ENCODE assay signal across 19 cellular contexts in the genomic region with DNA sequence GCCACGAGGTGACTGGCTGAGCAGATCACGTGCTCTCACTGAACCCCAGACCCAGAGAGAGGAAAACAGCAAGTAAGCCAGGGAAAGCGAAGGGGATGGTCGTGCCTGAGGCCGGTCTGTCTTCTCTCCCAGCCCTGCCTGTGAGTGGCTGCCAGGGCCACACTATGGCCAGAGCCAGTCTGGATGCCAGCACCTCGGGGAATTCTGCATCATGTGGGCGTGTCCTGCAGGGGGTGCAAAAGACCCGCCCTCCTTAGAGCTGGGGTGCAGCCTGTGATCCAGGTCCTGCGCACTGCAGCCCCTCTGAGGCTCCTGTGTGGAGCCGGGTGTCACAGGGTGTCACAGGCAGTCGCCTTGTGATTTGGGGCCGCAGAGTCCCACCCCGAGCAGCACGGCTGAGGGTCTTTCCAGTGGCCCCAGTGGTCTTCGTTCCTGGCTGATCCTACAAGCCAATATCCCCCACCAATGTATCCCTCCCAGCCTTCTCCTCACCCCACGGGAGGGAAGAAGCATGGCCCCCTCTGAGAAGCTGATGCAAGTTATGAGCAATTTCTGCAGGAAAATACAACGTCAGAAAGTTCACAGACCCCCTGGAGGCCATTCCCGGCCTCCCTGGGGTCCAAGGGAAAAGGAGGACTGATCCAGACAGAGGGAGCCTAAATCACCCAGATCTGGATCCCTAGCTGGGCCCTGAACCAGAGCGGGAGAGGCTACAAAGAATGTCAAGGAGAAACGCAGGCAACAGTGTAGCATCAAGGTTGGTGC. TPM values are rescaled to one million over a fixed set of nuclear protein-coding genes. Genes with fewer than 3 reads are reported as not detected.
DNase-seq lines count a peak whose midpoint lies in the region; ATAC-seq and TF ChIP-seq lines count a peak whose summit lies in the region.
"Had no signal": no experiment of that assay in that cellular context is flagged by ENCODE, and none has a peak within 500 bp of the region (broad histone marks: within the 10 kb centered on the region; RNA-seq: fewer than 3 reads in every experiment).

No MANE protein-coding gene starts in this region.

- H3K4me3 ChIP-seq in esophagus muscularis mucosa = no peak overlapping the region
- no peak overlapping the region for H3K4me3 ChIP-seq in stomach smooth muscle (ENCODE audit: low read length in 2 of 2)
- H3K4me3 ChIP-seq: SJSA1, uterus had no signal

- intact Hi-C loops in esophagus muscularis mucosa (cut with DNase I) = loop anchor here (10.0 kb wide), 1 partner anchor 545 kb away; a partner anchor contains a TSS

- H3K36me3 Mint-ChIP-seq in activated naive CD4-positive, alpha-beta T cell treated with anti-CD3 and anti-CD28 coated beads, Interleukin-2, amount 50 U/mL, for 24 hours = peaks cover 7% of the 10 kb centered on the region

- TF ChIP-seq POLR2A in esophagus muscularis mucosa (IDR thresholded peaks at IDR 0.05; ENCODE audit: low read depth) = no peak

- H3K27ac ChIP-seq in esophagus muscularis mucosa (replicated peaks in 1 of 4) (peak overlapping the region; percentile 96 to 99 (median 97)), stomach smooth muscle (ENCODE audit: low read length) (peak overlapping the region; percentile 66)
- H3K27ac ChIP-seq: HL-60, SJSA1 had no signal

- H3K36me3 ChIP-seq in esophagus muscularis mucosa (peaks cover 16 to 59% (median 47%) of the 10 kb centered on the region in 4 donors), stomach smooth muscle (ENCODE audit: control insufficient read depth in 2 of 2, insufficient read depth in 2 of 2, low read length in 2 of 2) (peaks cover 4 to 30% of the 10 kb centered on the region in 2 donors)
- H3K36me3 ChIP-seq: uterus had no signal

- TF ChIP-seq EP300 in esophagus muscularis mucosa (IDR thresholded peaks at IDR 0.05) = no peak

- 82% methylated on average over 15 of the region's 20 CpGs for WGBS in esophagus muscularis mucosa

- H3K4me1 ChIP-seq in esophagus muscularis mucosa (peaks cover 34 to 59% (median 52%) of the 10 kb centered on the region in 4 donors), stomach smooth muscle (ENCODE audit: control insufficient read depth, insufficient read depth, low read length) (peaks cover 53% of the 10 kb centered on the region)
- H3K4me1 ChIP-seq: SJSA1 had no signal

- ATAC-seq in GM19023 (IDR thresholded peaks at IDR 0.05; ENCODE audit: unreplicated experiment) = no peak

- H3K4me1 Mint-ChIP-seq in activated naive CD4-positive, alpha-beta T cell treated with anti-CD3 and anti-CD28 coated beads, Interleukin-2, amount 50 U/mL, for 24 hours = no peaks in the 10 kb centered on the region

- no peaks in the 10 kb centered on the region for H3K9me3 Mint-ChIP-seq in activated naive CD4-positive, alpha-beta T cell treated with anti-CD3 and anti-CD28 coated beads, Interleukin-2, amount 50 U/mL, for 24 hours

- no peak overlapping the region for H3K4me3 Mint-ChIP-seq in activated naive CD4-positive, alpha-beta T cell treated with anti-CD3 and anti-CD28 coated beads, Interleukin-2, amount 50 U/mL, for 24 hours

- H3K27me3 ChIP-seq in esophagus muscularis mucosa = no peaks in the 10 kb centered on the region
- no peaks in the 10 kb centered on the region for H3K27me3 ChIP-seq in stomach smooth muscle (ENCODE audit: control insufficient read depth in 1 of 2, insufficient read depth in 2 of 2, low read length in 2 of 2)
- H3K27me3 ChIP-seq: SJSA1, uterus had no signal

- H3K27ac Mint-ChIP-seq in activated naive CD4-positive, alpha-beta T cell treated with anti-CD3 and anti-CD28 coated beads, Interleukin-2, amount 50 U/mL, for 24 hours = peak overlapping the region; percentile 85

- H3K27me3 Mint-ChIP-seq in activated naive CD4-positive, alpha-beta T cell treated with anti-CD3 and anti-CD28 coated beads, Interleukin-2, amount 50 U/mL, for 24 hours = no peaks in the 10 kb centered on the region

- TF ChIP-seq CTCF in esophagus muscularis mucosa (IDR thresholded peaks at IDR 0.05) = no peak

- no peaks in the 10 kb centered on the region for H3K9me3 ChIP-seq in esophagus muscularis mucosa
- no peaks in the 10 kb centered on the region for H3K9me3 ChIP-seq in stomach smooth muscle (ENCODE audit: control insufficient read depth in 2 of 2, low read length in 2 of 2)
- H3K9me3 ChIP-seq: SJSA1, uterus had no signal

- H3K9ac ChIP-seq in stomach smooth muscle (ENCODE audit: low read length in 2 of 2) = no peak overlapping the region

- no peak for DNase-seq in activated naive CD4-positive, alpha-beta T cell treated with Interleukin-2 at 50 U/mL for 16 hours
- DNase-seq in esophagus muscularis mucosa (ENCODE audit: extremely low spot score) (no peak), AG08395 (ENCODE audit: low spot score) (no peak)
- DNase-seq: activated gamma-delta T cell, C1 segment of cervical spinal cord, foreskin fibroblast, NCI-H1417, NCI-H2107, retina, T-helper 2 cell had no signal

RNA-seq across cellular contexts. Expression of a gene that starts 7.7 kb away (rescaled TPM):
- 100 to 1,000 TPM; 257 to 451 (median 351) TPM for total RNA-seq in esophagus muscularis mucosa

RNA-seq across cellular contexts. Expression of a gene that starts 34.0 kb away (rescaled TPM):
- total RNA-seq in esophagus muscularis mucosa = 1 to 10 TPM; 1.0 to 8.7 (median 1.2) TPM

RNA-seq across cellular contexts. Expression of a gene that starts 39.3 kb away (rescaled TPM):
- total RNA-seq in esophagus muscularis mucosa = 1 to 10 TPM in 1 of 4 donors, not detected in 3; 2.0 TPM

RNA-seq across cellular contexts. Expression of a gene that starts 46.8 kb away (rescaled TPM):
- total RNA-seq in esophagus muscularis mucosa = 10 to 100 TPM; 11.1 to 16.4 (median 12.3) TPM

RNA-seq across cellular contexts. Expression of a gene that starts 47.8 kb away (rescaled TPM):
- total RNA-seq in esophagus muscularis mucosa = not detected
- total RNA-seq: dermis microvascular lymphatic vessel endothelial cell, liver, SJSA1, subcutaneous adipose tissue had no signal
